ENCODE assay signal across 21 cellular contexts in the genomic region with DNA sequence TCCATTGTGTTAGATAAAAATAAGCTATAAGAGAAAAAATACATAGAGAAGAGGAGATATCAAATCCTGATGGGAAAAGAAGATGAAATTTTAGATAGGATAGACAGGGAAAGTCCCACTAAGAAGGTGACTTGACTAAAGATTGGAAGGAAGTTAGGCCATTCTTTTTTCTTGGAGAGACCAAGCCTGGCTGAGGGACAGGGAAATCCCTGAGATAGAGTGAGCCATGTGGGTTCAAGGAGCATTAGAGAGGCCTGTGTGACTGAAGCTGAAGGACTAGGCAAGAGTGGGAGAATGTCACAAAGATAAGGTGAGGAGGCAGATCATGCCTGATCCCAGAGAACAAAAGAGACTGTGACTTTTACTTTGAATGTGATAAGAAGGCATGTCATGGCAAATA. TPM values are rescaled to one million over a fixed set of nuclear protein-coding genes. Genes with fewer than 3 reads are reported as not detected.
DNase-seq lines count a peak whose midpoint lies in the region; ATAC-seq, FAIRE-seq and TF ChIP-seq lines count a peak whose summit lies in the region.
"Had no signal": no experiment of that assay in that cellular context is flagged by ENCODE, and none has a peak within 500 bp of the region (broad histone marks: within the 10 kb centered on the region; RNA-seq: fewer than 3 reads in every experiment).

No MANE protein-coding gene starts in this region.

- H3K4me2 ChIP-seq in skeletal muscle satellite cell (ENCODE audit: low read length), result no peak overlapping the region

- peak overlapping the region; percentile 38 for H3K27ac Mint-ChIP-seq in activated naive CD8-positive, alpha-beta T cell treated with anti-CD3 and anti-CD28 coated beads, Interleukin-2, amount 10 ng/mL, durations not matched to agents 7 days and 5 days
- no peak overlapping the region for H3K27ac Mint-ChIP-seq in activated naive CD8-positive, alpha-beta T cell treated with anti-CD3 and anti-CD28 coated beads, Interleukin-2, amount 50 U/mL, for 24 hours
- H3K27ac Mint-ChIP-seq in activated CD4-positive, alpha-beta T cell treated with anti-CD3 and anti-CD28 coated beads, Interleukin-2, amount 10 ng/mL, durations not matched to agents 24 days and 14 days, result no peak overlapping the region
- H3K27ac Mint-ChIP-seq: CD8-positive, alpha-beta T cell had no signal

- peaks cover 46% of the 10 kb centered on the region for H3K4me1 Mint-ChIP-seq in activated naive CD8-positive, alpha-beta T cell treated with anti-CD3 and anti-CD28 coated beads, Interleukin-2, amount 10 ng/mL, durations not matched to agents 7 days and 5 days
- H3K4me1 Mint-ChIP-seq in activated naive CD8-positive, alpha-beta T cell treated with anti-CD3 and anti-CD28 coated beads, Interleukin-2, amount 50 U/mL, for 24 hours, result peaks cover 42% of the 10 kb centered on the region
- H3K4me1 Mint-ChIP-seq in activated CD4-positive, alpha-beta T cell treated with anti-CD3 and anti-CD28 coated beads, Interleukin-2, amount 10 ng/mL, durations not matched to agents 24 days and 14 days, result peaks cover 43% of the 10 kb centered on the region

- peaks cover 2% of the 10 kb centered on the region for H3K9me3 Mint-ChIP-seq in activated naive CD8-positive, alpha-beta T cell treated with anti-CD3 and anti-CD28 coated beads, Interleukin-2, amount 10 ng/mL, durations not matched to agents 7 days and 5 days
- H3K9me3 Mint-ChIP-seq in activated naive CD8-positive, alpha-beta T cell treated with anti-CD3 and anti-CD28 coated beads, Interleukin-2, amount 50 U/mL, for 24 hours, result no peaks in the 10 kb centered on the region
- peaks cover 8% of the 10 kb centered on the region for H3K9me3 Mint-ChIP-seq in activated CD4-positive, alpha-beta T cell treated with anti-CD3 and anti-CD28 coated beads, Interleukin-2, amount 10 ng/mL, durations not matched to agents 24 days and 14 days

- no peak for TF ChIP-seq CTCF in RWPE2 (IDR thresholded peaks at IDR 0.05; ENCODE audit: poor library complexity, severe bottlenecking)

- no peaks in the 10 kb centered on the region for H3K27me3 ChIP-seq in RWPE2 (ENCODE audit: insufficient read depth, poor library complexity, severe bottlenecking)
- H3K27me3 ChIP-seq in skeletal muscle satellite cell (ENCODE audit: control insufficient read depth, insufficient read depth, low read length), result no peaks in the 10 kb centered on the region
- H3K27me3 ChIP-seq: SJCRH30 had no signal

- no peak for FAIRE-seq in GM19239 (lab: Jason Lieb, UNC)
- FAIRE-seq: D721Med had no signal

- intact Hi-C loops in activated CD4-positive, alpha-beta T cell treated with anti-CD3 and anti-CD28 coated beads, Interleukin-2, amount 10 ng/mL, durations not matched to agents 24 days and 14 days (cut with micrococcal nuclease), result loop anchor here (5.0 to 10.0 kb wide), 2 partner anchors 33 to 349 kb away; no protein-coding TSS in a partner anchor

- POLR2A ChIA-PET in activated naive CD8-positive, alpha-beta T cell treated with anti-CD3 and anti-CD28 coated beads, Interleukin-2, amount 10 ng/mL, durations not matched to agents 7 days and 5 days (lab: Charles Lee), result no interaction called here

- DNase-seq in activated naive CD8-positive, alpha-beta T cell treated with anti-CD3 and anti-CD28 coated beads, Interleukin-2, amount 10 ng/mL, durations not matched to agents 7 days and 5 days, result no peak
- no peak for DNase-seq in activated naive CD8-positive, alpha-beta T cell treated with anti-CD3 and anti-CD28 coated beads, Interleukin-2, amount 50 U/mL, for 24 hours
- no peak for DNase-seq in RWPE2 (ENCODE audit: low spot score)
- DNase-seq in kidney tubule cell (ENCODE audit: low spot score), result peak; percentile 5
- no peak for DNase-seq in NCI-H446 (lab: John Stamatoyannopoulos, UW)
- no peak for DNase-seq in activated CD4-positive, alpha-beta T cell treated with anti-CD3 and anti-CD28 coated beads, Interleukin-2, amount 10 ng/mL, durations not matched to agents 24 days and 14 days
- DNase-seq in GM19239 (ENCODE audit: insufficient read length, low spot score), result no peak
- DNase-seq: CD8-positive, alpha-beta T cell; DMS79; Karpas-422; NCI-H1105; NCI-H187; NCI-H345; NCI-H69; NK-92 treated with Interleukin-12 subunit alpha and Interleukin-12 subunit beta, amount 100 ng/mL, for 24 hours; SJCRH30 had no signal

- H3K27me3 Mint-ChIP-seq in activated naive CD8-positive, alpha-beta T cell treated with anti-CD3 and anti-CD28 coated beads, Interleukin-2, amount 10 ng/mL, durations not matched to agents 7 days and 5 days, result no peaks in the 10 kb centered on the region
- no peaks in the 10 kb centered on the region for H3K27me3 Mint-ChIP-seq in activated naive CD8-positive, alpha-beta T cell treated with anti-CD3 and anti-CD28 coated beads, Interleukin-2, amount 50 U/mL, for 24 hours
- H3K27me3 Mint-ChIP-seq in activated CD4-positive, alpha-beta T cell treated with anti-CD3 and anti-CD28 coated beads, Interleukin-2, amount 10 ng/mL, durations not matched to agents 24 days and 14 days, result no peaks in the 10 kb centered on the region

- peak overlapping the region; percentile 81 for H3K9ac ChIP-seq in skeletal muscle satellite cell (ENCODE audit: low read depth, low read length)

- H3K4me1 ChIP-seq in RWPE2 (ENCODE audit: insufficient read depth, poor library complexity, severe bottlenecking), result peaks cover 48% of the 10 kb centered on the region
- H3K4me1 ChIP-seq in skeletal muscle satellite cell (ENCODE audit: control insufficient read depth, insufficient read depth, low read length), result peaks cover 80% of the 10 kb centered on the region

- H3K9me3 ChIP-seq in RWPE2 (ENCODE audit: severe bottlenecking) (no peaks in the 10 kb centered on the region), skeletal muscle satellite cell (replicated peaks; ENCODE audit: low read length) (no peaks in the 10 kb centered on the region)
- H3K9me3 ChIP-seq: SJCRH30 had no signal

- H3K4me3 ChIP-seq in RWPE2 (ENCODE audit: severe bottlenecking) (no peak overlapping the region), skeletal muscle satellite cell (ENCODE audit: low read length) (no peak overlapping the region)
- H3K4me3 ChIP-seq: SJCRH30 had no signal

- peaks cover 5% of the 10 kb centered on the region for H3K36me3 Mint-ChIP-seq in activated naive CD8-positive, alpha-beta T cell treated with anti-CD3 and anti-CD28 coated beads, Interleukin-2, amount 10 ng/mL, durations not matched to agents 7 days and 5 days
- no peaks in the 10 kb centered on the region for H3K36me3 Mint-ChIP-seq in activated naive CD8-positive, alpha-beta T cell treated with anti-CD3 and anti-CD28 coated beads, Interleukin-2, amount 50 U/mL, for 24 hours (ENCODE audit: low read depth)
- no peaks in the 10 kb centered on the region for H3K36me3 Mint-ChIP-seq in activated CD4-positive, alpha-beta T cell treated with anti-CD3 and anti-CD28 coated beads, Interleukin-2, amount 10 ng/mL, durations not matched to agents 24 days and 14 days (ENCODE audit: low read depth)

- peak overlapping the region; percentile 91 for H3K27ac ChIP-seq in RWPE2 (ENCODE audit: poor library complexity, severe bottlenecking)
- H3K27ac ChIP-seq: 22Rv1, RWPE1, SJCRH30 had no signal

- H3K36me3 ChIP-seq in RWPE2 (ENCODE audit: low read depth), result no peaks in the 10 kb centered on the region
- no peaks in the 10 kb centered on the region for H3K36me3 ChIP-seq in skeletal muscle satellite cell (ENCODE audit: insufficient read depth, low read length)
- H3K36me3 ChIP-seq: SJCRH30 had no signal

- H3K4me3 Mint-ChIP-seq in activated naive CD8-positive, alpha-beta T cell treated with anti-CD3 and anti-CD28 coated beads, Interleukin-2, amount 10 ng/mL, durations not matched to agents 7 days and 5 days, result no peak overlapping the region
- H3K4me3 Mint-ChIP-seq in activated naive CD8-positive, alpha-beta T cell treated with anti-CD3 and anti-CD28 coated beads, Interleukin-2, amount 50 U/mL, for 24 hours, result no peak overlapping the region
- H3K4me3 Mint-ChIP-seq in activated CD4-positive, alpha-beta T cell treated with anti-CD3 and anti-CD28 coated beads, Interleukin-2, amount 10 ng/mL, durations not matched to agents 24 days and 14 days, result no peak overlapping the region
- H3K4me3 Mint-ChIP-seq: CD8-positive, alpha-beta T cell had no signal

- no peak for ATAC-seq in activated naive CD8-positive, alpha-beta T cell treated with anti-CD3 and anti-CD28 coated beads, Interleukin-2, amount 10 ng/mL, durations not matched to agents 7 days and 5 days (ENCODE audit: low read depth)
- ATAC-seq in activated naive CD8-positive, alpha-beta T cell treated with anti-CD3 and anti-CD28 coated beads, Interleukin-2, amount 50 U/mL, for 24 hours, result no peak
- no peak for ATAC-seq in RWPE2 (ENCODE audit: low read depth)
- ATAC-seq: CD8-positive, alpha-beta T cell had no signal

RNA-seq across cellular contexts. Expression of a gene that starts 5.2 kb away (rescaled TPM):
- 10 to 100 TPM; 87.2 to 89.1 TPM for total RNA-seq in activated naive CD8-positive, alpha-beta T cell treated with anti-CD3 and anti-CD28 coated beads, Interleukin-2, amount 10 ng/mL, durations not matched to agents 7 days and 5 days
- total RNA-seq in skeletal muscle satellite cell (2012; rRNA removed), result 14.4 and 18.8 TPM in 2 replicates
- total RNA-seq in activated CD4-positive, alpha-beta T cell treated with anti-CD3 and anti-CD28 coated beads, Interleukin-2, amount 10 ng/mL, durations not matched to agents 24 days and 14 days, result 4.8 and 5.3 TPM in 2 replicates
- total RNA-seq: G401 had no signal

RNA-seq across cellular contexts. Expression of a gene that starts 11.3 kb away (rescaled TPM):
- 1 to 10 TPM in 1 of 2 experiments, under 1 TPM in 1; 0.91 to 2.0 TPM for total RNA-seq in activated naive CD8-positive, alpha-beta T cell treated with anti-CD3 and anti-CD28 coated beads, Interleukin-2, amount 10 ng/mL, durations not matched to agents 7 days and 5 days
- 13.9 and 40.4 TPM in 2 replicates for total RNA-seq in skeletal muscle satellite cell (2012; rRNA removed)
- 34.3 and 37.9 TPM in 2 replicates for total RNA-seq in activated CD4-positive, alpha-beta T cell treated with anti-CD3 and anti-CD28 coated beads, Interleukin-2, amount 10 ng/mL, durations not matched to agents 24 days and 14 days
- total RNA-seq: CD8-positive, alpha-beta T cell had no signal

Comparison
In these comparisons a context has a peak if more than half of its experiments do, and no peak if none do; other contexts are left out.
1. RNA of a gene that starts 5.2 kb away (total RNA-seq): 87.2 to 89.1 TPM in activated naive CD8-positive, alpha-beta T cell treated with anti-CD3 and anti-CD28 coated beads, Interleukin-2, amount 10 ng/mL, durations not matched to agents 7 days and 5 days; 4.8 to 5.3 TPM in activated CD4-positive, alpha-beta T cell treated with anti-CD3 and anti-CD28 coated beads, Interleukin-2, amount 10 ng/mL, durations not matched to agents 24 days and 14 days; every median in the first group is over 10 times any median in the second.
2. RNA of a gene that starts 11.3 kb away (total RNA-seq): 34.3 to 37.9 TPM in activated CD4-positive, alpha-beta T cell treated with anti-CD3 and anti-CD28 coated beads, Interleukin-2, amount 10 ng/mL, durations not matched to agents 24 days and 14 days; 0.91 to 2.0 TPM in activated naive CD8-positive, alpha-beta T cell treated with anti-CD3 and anti-CD28 coated beads, Interleukin-2, amount 10 ng/mL, durations not matched to agents 7 days and 5 days; every median in the first group is over 10 times any median in the second.